ENCODE assay signal across 8 cellular contexts in genomic region chr11:64269380-64270234, GRCh38. TPM values are rescaled to one million over a fixed set of nuclear protein-coding genes. Genes with fewer than 3 reads are reported as not detected.
DNase-seq lines count a peak whose midpoint lies in the region; ATAC-seq lines count a peak whose summit lies in the region.

No MANE protein-coding gene starts in this region.

- ATAC-seq in GM19351 (IDR thresholded peaks at IDR 0.05; ENCODE audit: unreplicated experiment) (peak; percentile 67), HG03520 (IDR thresholded peaks at IDR 0.05; ENCODE audit: unreplicated experiment) (peak; percentile 47), left lobe of liver (peak; percentile 77)

- POLR2A ChIA-PET in activated CD4-positive, alpha-beta T cell treated with anti-CD3 and anti-CD28 coated beads, Interleukin-2, amount 10 ng/mL, durations not matched to agents 7 days and 5 days (lab: Charles Lee) = interaction anchor here (0.7 to 1.3 kb wide), 3 partner anchors 15 to 71 kb away, joined by 3 to 4 read pairs (median 4); partner anchors contain the start of genes BAD and CCDC88B

- H3K9me3 Mint-ChIP-seq in activated CD4-positive, alpha-beta T cell treated with anti-CD3 and anti-CD28 coated beads, Interleukin-2, amount 10 ng/mL, durations not matched to agents 7 days and 5 days = no peaks in the 10 kb centered on the region

- peak overlapping the region; percentile 92 for H3K27ac Mint-ChIP-seq in activated CD4-positive, alpha-beta T cell treated with anti-CD3 and anti-CD28 coated beads, Interleukin-2, amount 10 ng/mL, durations not matched to agents 7 days and 5 days

- CTCF ChIA-PET in activated CD4-positive, alpha-beta T cell treated with anti-CD3 and anti-CD28 coated beads, Interleukin-2, amount 10 ng/mL, durations not matched to agents 7 days and 5 days (lab: Charles Lee) = interaction anchor here (0.8 to 12.3 kb wide), 12 partner anchors 9 to 83 kb away, joined by 3 to 162 read pairs (median 6); partner anchors contain the start of genes BAD, CATSPERZ, FERMT3 and GPR137

- peak; percentile 68 to 100 (median 98) for DNase-seq in C1 segment of cervical spinal cord (lab: John Stamatoyannopoulos, UW)
- peak; percentile 99 for DNase-seq in NCI-H526 treated with DMSO at 0.1 percent for 48 hours (lab: John Stamatoyannopoulos, UW)
- peak; percentile 97 for DNase-seq in activated CD4-positive, alpha-beta T cell treated with anti-CD3 and anti-CD28 coated beads, Interleukin-2, amount 10 ng/mL, durations not matched to agents 7 days and 5 days
- peak; percentile 100 for DNase-seq in dedifferentiated amniotic fluid mesenchymal stem cell (ENCODE audit: extremely low spot score)
- DNase-seq in left lobe of liver (ENCODE audit: low spot score) = peak; percentile 99
- peak; percentile 99 for DNase-seq in stimulated activated CD4-positive, alpha-beta T cell treated with anti-CD3 and anti-CD28 coated beads, Interleukin-2, amount 100 ng/mL, for 24 hours

- no peaks in the 10 kb centered on the region for H3K27me3 Mint-ChIP-seq in activated CD4-positive, alpha-beta T cell treated with anti-CD3 and anti-CD28 coated beads, Interleukin-2, amount 10 ng/mL, durations not matched to agents 7 days and 5 days

- H3K36me3 Mint-ChIP-seq in activated CD4-positive, alpha-beta T cell treated with anti-CD3 and anti-CD28 coated beads, Interleukin-2, amount 10 ng/mL, durations not matched to agents 7 days and 5 days (ENCODE audit: low read depth) = peaks cover 5% of the 10 kb centered on the region

- peaks cover 26% of the 10 kb centered on the region for H3K4me1 Mint-ChIP-seq in activated CD4-positive, alpha-beta T cell treated with anti-CD3 and anti-CD28 coated beads, Interleukin-2, amount 10 ng/mL, durations not matched to agents 7 days and 5 days

- peak overlapping the region; percentile 88 for H3K4me3 Mint-ChIP-seq in activated CD4-positive, alpha-beta T cell treated with anti-CD3 and anti-CD28 coated beads, Interleukin-2, amount 10 ng/mL, durations not matched to agents 7 days and 5 days

RNA-seq across cellular contexts. Expression of gene BAD, which starts 14.9 kb away (rescaled TPM):
- 10 to 100 TPM; 32.0 to 34.2 TPM for total RNA-seq in activated CD4-positive, alpha-beta T cell treated with anti-CD3 and anti-CD28 coated beads, Interleukin-2, amount 10 ng/mL, durations not matched to agents 7 days and 5 days
- 36.0 TPM for total RNA-seq in left lobe of liver

RNA-seq across cellular contexts. Expression of gene GPR137, which starts 16.0 kb away (rescaled TPM):
- total RNA-seq in activated CD4-positive, alpha-beta T cell treated with anti-CD3 and anti-CD28 coated beads, Interleukin-2, amount 10 ng/mL, durations not matched to agents 7 days and 5 days = 10 to 100 TPM; 24.6 to 32.2 TPM
- total RNA-seq in left lobe of liver = 26.8 TPM

RNA-seq across cellular contexts. Expression of gene PLCB3, which starts 18.3 kb away (rescaled TPM):
- total RNA-seq in activated CD4-positive, alpha-beta T cell treated with anti-CD3 and anti-CD28 coated beads, Interleukin-2, amount 10 ng/mL, durations not matched to agents 7 days and 5 days = 10 to 100 TPM; 11.6 to 12.4 TPM
- 6.8 TPM for total RNA-seq in left lobe of liver

RNA-seq across cellular contexts. Expression of gene KCNK4, which starts 21.5 kb away (rescaled TPM):
- not detected for total RNA-seq in activated CD4-positive, alpha-beta T cell treated with anti-CD3 and anti-CD28 coated beads, Interleukin-2, amount 10 ng/mL, durations not matched to agents 7 days and 5 days
- total RNA-seq in left lobe of liver = not detected

RNA-seq across cellular contexts. Expression of gene PPP1R14B, which starts 22.9 kb away (rescaled TPM):
- 10 to 100 TPM; 81.1 to 86.0 TPM for total RNA-seq in activated CD4-positive, alpha-beta T cell treated with anti-CD3 and anti-CD28 coated beads, Interleukin-2, amount 10 ng/mL, durations not matched to agents 7 days and 5 days
- 50.1 TPM for total RNA-seq in left lobe of liver

Comparison
In these comparisons a context has a peak if more than half of its experiments do, and no peak if none do; other contexts are left out.
1. Peak in every context shown above with its lines: DNase-seq and ATAC-seq.